In the genomic region with DNA sequence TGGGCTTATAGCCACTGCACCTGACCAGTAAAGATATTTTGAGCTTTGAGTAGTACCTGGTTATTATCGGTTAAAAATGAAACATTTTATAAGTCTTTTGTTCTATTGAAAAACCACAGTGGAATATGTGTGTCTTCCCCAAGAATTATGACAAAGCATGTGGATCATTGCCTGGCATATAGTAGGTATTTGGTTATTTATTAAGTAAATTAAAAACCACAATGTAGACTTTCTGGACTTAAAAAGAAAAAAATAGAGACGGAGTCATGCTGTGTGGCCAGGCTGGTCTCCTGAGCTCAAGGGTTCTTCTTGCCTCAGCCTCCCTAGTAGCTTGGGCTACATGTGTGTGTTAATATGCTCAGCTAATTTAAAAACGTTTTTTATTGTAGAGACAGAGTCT, we compare ENCODE assay signal across 35 cellular contexts.
"Had no signal": no experiment of that assay in that cellular context is flagged by ENCODE, and none has a peak within 500 bp of the region (broad histone marks: within the 10 kb centered on the region; RNA-seq: fewer than 3 reads in every experiment).

No MANE protein-coding gene starts in this region.

- H3K4me3 ChIP-seq: ascending aorta, cardiac muscle cell, SJSA1 had no signal

- H3K4me1 ChIP-seq: ascending aorta, SJSA1 had no signal

- ATAC-seq: activated CD8-positive, alpha-beta T cell treated with anti-CD3 and anti-CD28 coated beads for 36 hours; activated T-cell treated with anti-CD3 and anti-CD28 coated beads, Interleukin-2, amount 50 U/mL, for 72 hours; activated T-helper 17 cell treated with anti-CD3 and anti-CD28 coated beads, Interleukin-2, amount 50 U/mL, for 72 hours; Panc1 had no signal

- DNase-seq: activated CD4-positive, alpha-beta T cell treated with anti-CD3 and anti-CD28 coated beads for 1 hour; activated CD4-positive, alpha-beta T cell treated with anti-CD3 and anti-CD28 coated beads for 48 hours; activated CD4-positive, CD25-positive, alpha-beta regulatory T cell; activated CD8-positive, alpha-beta T cell treated with anti-CD3 and anti-CD28 coated beads for 36 hours; activated effector memory CD4-positive, alpha-beta T cell treated with anti-CD3 and anti-CD28 coated beads, Interleukin-2, amount 50 U/mL, for 16 hours; activated naive CD4-positive, alpha-beta T cell; activated naive CD8-positive, alpha-beta T cell treated with anti-CD3 and anti-CD28 coated beads, Interleukin-2, amount 10 ng/mL, durations not matched to agents 7 days and 5 days; activated T-cell treated with anti-CD3 and anti-CD28 coated beads, Interleukin-2, amount 50 U/mL, for 1 hour; activated T-cell treated with anti-CD3 and anti-CD28 coated beads, Interleukin-2, amount 50 U/mL, for 72 hours; amygdala; MM.1S; NCI-H1105; NCI-H1417 treated with DMSO at 0.1 percent for 48 hours; NCI-H187 treated with DMSO at 0.1 percent for 48 hours; NCI-H2081; NCI-H2171 treated with DMSO at 0.1 percent for 48 hours; NCI-H2227 treated with DMSO at 0.1 percent for 48 hours; NCI-H446; NCI-H524; NCI-H69; NCI-H82; RPMI8226; SHP77 treated with DMSO at 0.1 percent for 48 hours; SK-N-SH; SW 1271; T-helper 1 cell; T-helper 2 cell; T-helper 9 cell; WERI-Rb-1 had no signal

- H3K9ac ChIP-seq: KMS-11, SK-N-SH had no signal

- H3K27ac ChIP-seq: ascending aorta, cardiac muscle cell, KMS-11, SJSA1, WERI-Rb-1 had no signal

- H3K27me3 ChIP-seq: ascending aorta, cardiac muscle cell, SJSA1 had no signal

- H3K36me3 ChIP-seq: ascending aorta, cardiac muscle cell, SJSA1, WERI-Rb-1 had no signal

- H3K4me2 ChIP-seq: KMS-11, SK-N-SH had no signal

- H3K9me3 ChIP-seq: ascending aorta, SJSA1, SK-N-SH had no signal
